20 cellular contexts compared by ENCODE assay signal in genomic region chr19:45162464-45163143, GRCh38. TPM values are rescaled to one million over a fixed set of nuclear protein-coding genes. Genes with fewer than 3 reads are reported as not detected.
DNase-seq lines count a peak whose midpoint lies in the region; ATAC-seq and TF ChIP-seq lines count a peak whose summit lies in the region.
"Had no signal": no experiment of that assay in that cellular context is flagged by ENCODE, and none has a peak within 500 bp of the region (broad histone marks: within the 10 kb centered on the region; RNA-seq: fewer than 3 reads in every experiment).

No MANE protein-coding gene starts in this region.

- H3K36me3 ChIP-seq in right lobe of liver, result no peaks in the 10 kb centered on the region
- H3K36me3 ChIP-seq: left ventricle myocardium inferior had no signal

- no peaks in the 10 kb centered on the region for H3K27me3 ChIP-seq in right lobe of liver

- TF ChIP-seq POLR2A in right lobe of liver (IDR thresholded peaks at IDR 0.05), result no peak

- H3K4me1 ChIP-seq in right lobe of liver, result no peaks in the 10 kb centered on the region
- H3K4me1 ChIP-seq: parathyroid adenoma had no signal

- intact Hi-C loops in right lobe of liver (cut with DNase I), result no loop called here

- 20% methylated on average over 1 of the region's 25 CpGs for WGBS in right lobe of liver (ENCODE audit: insufficient coverage, low coverage, low lambda C conversion rate, missing lambda C conversion rate)

- DNase-seq in NCI-H1092 treated with DMSO at 0.1 percent for 48 hours (lab: John Stamatoyannopoulos, UW) (peak; percentile 55), NCI-H1092 (lab: John Stamatoyannopoulos, UW) (no peak), DMS114 treated with DMSO at 0.1 percent for 48 hours (lab: John Stamatoyannopoulos, UW; ENCODE audit: unreplicated experiment) (peak; percentile 41), right lobe of liver (peak in 1 of 3 donors; percentile 52), hepatic stellate cell (ENCODE audit: low spot score) (no peak), HUDEP-2 (lab: John Stamatoyannopoulos, UW; ENCODE audit: unreplicated experiment in 76 of 76) (no peak)
- DNase-seq: activated effector memory CD4-positive, alpha-beta T cell treated with anti-CD3 and anti-CD28 coated beads, Interleukin-2, amount 50 U/mL, for 16 hours; amniotic stem cell; CD4-positive, CD25-positive, alpha-beta regulatory T cell; foreskin melanocyte; left ventricle myocardium inferior; NCI-H748 treated with DMSO at 0.1 percent for 48 hours; stimulated activated CD4-positive, alpha-beta T cell treated with anti-CD3 and anti-CD28 coated beads, Interleukin-4, amount 100 ng/mL, for 24 hours; stimulated activated CD8-positive, alpha-beta memory T cell treated with anti-CD3 and anti-CD28 coated beads, Interleukin-4, amount 100 ng/mL, for 48 hours had no signal

- H3K4me3 ChIP-seq in right lobe of liver, result no peak overlapping the region
- H3K4me3 ChIP-seq: left ventricle myocardium inferior had no signal

- peak overlapping the region; percentile 64; the same call in 1 of the 2 replicates for H3K27ac ChIP-seq in VCaP
- H3K27ac ChIP-seq in right lobe of liver, result no peak overlapping the region
- H3K27ac ChIP-seq: left ventricle myocardium inferior, parathyroid adenoma had no signal

- ATAC-seq in right lobe of liver, result peak; percentile 3 to 33 (median 14)
- no peak for ATAC-seq in HG03571 (IDR thresholded peaks at IDR 0.05; ENCODE audit: unreplicated experiment)
- ATAC-seq: activated CD4-positive, CD25-positive, alpha-beta regulatory T cell treated with anti-CD3 and anti-CD28 coated beads, Interleukin-2, amount 50 U/mL, for 24 hours had no signal

- TF ChIP-seq CTCF in VCaP (conservative IDR thresholded peaks at IDR 0.05) (no peak), right lobe of liver (IDR thresholded peaks at IDR 0.05) (no peak)

- H3K9me3 ChIP-seq in right lobe of liver, result no peaks in the 10 kb centered on the region
- H3K9me3 ChIP-seq: left ventricle myocardium inferior had no signal

RNA-seq across cellular contexts. Expression of gene NKPD1, which starts 1.8 kb away (rescaled TPM):
- under 1 TPM in 1 of 6 experiments, not detected in 5; 0.06 TPM for total RNA-seq in right lobe of liver
- total RNA-seq: A172, skeletal muscle tissue had no signal

RNA-seq across cellular contexts. Expression of gene TRAPPC6A, which starts 15.4 kb away (rescaled TPM):
- total RNA-seq in right lobe of liver, result 10 to 100 TPM; 13.1 to 33.3 (median 23.7) TPM

RNA-seq across cellular contexts. Expression of gene BLOC1S3, which starts 16.0 kb away (rescaled TPM):
- 10 to 100 TPM in 1 of 6 experiments, 1 to 10 TPM in 5; 4.7 to 17.0 (median 6.1) TPM for total RNA-seq in right lobe of liver

Comparison
In these comparisons a context has a peak if more than half of its experiments do, and no peak if none do; other contexts are left out.
1. DNase-seq: peak in NCI-H1092 treated with DMSO at 0.1 percent for 48 hours (single experiment) and DMS114 treated with DMSO at 0.1 percent for 48 hours (single experiment); none in NCI-H1092 (single experiment), hepatic stellate cell (single experiment) and HUDEP-2 (0 of 76).